8 cellular contexts compared by ENCODE assay signal in the genomic region with DNA sequence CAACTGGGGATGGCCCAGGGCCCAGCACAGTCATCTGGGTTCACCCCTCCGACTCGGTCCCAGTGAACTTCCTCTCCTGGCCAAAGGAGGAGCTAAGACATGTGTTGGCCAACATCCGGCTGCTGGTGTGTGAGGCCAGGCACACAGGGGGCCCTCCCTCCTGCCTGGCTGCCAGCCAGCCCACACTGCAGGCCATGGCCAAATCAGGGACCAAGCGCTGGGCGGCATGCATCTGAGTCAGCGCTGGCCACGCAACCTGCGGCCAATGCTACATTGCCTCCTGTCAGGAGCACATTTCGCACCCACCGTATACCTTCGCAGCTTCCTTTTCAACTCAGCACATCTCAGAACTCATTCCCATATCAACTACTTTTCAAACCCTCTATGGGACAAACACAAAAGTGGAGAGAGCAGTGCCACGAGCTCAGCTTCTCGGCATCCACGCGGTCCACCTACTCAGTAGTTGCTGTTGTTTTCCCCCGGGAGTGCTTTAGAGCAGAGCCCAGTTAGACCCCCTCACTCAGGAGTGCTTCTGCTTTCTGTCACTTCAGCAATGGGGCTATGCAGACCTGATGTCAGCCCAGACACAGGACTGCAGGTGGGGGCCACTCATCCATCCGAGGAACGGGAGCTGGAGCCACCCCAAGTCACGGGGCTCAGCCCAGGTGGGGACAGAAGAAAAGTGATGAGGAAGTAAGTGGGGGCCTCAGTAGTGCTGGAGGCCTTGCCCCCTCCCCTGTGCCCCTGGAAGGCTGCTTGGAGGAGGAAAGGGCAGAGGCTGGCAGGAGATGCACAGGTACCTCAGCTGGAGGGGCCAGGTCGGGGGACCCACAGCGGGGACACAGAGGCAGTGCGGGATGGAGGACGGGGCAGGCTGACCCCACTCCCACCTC. TPM values are rescaled to one million over a fixed set of nuclear protein-coding genes. Genes with fewer than 3 reads are reported as not detected.
DNase-seq lines count a peak whose midpoint lies in the region; ATAC-seq and TF ChIP-seq lines count a peak whose summit lies in the region.

No MANE protein-coding gene starts in this region.

- ATAC-seq in GM21529 (IDR thresholded peaks at IDR 0.05; ENCODE audit: unreplicated experiment), result peak; percentile 95

- no peak overlapping the region for H3K4me3 ChIP-seq in epithelial cell of proximal tubule (ENCODE audit: low read depth, low read length)
- H3K4me3 ChIP-seq in muscle layer of colon (ENCODE audit: low read depth in 1 of 2, low read length in 2 of 2), result peak overlapping the region in 1 of 2 donors; percentile 1

- peaks cover 40% of the 10 kb centered on the region for H3K36me3 ChIP-seq in muscle layer of colon (ENCODE audit: insufficient read depth, low read length)

- DNase-seq in GM04504 (ENCODE audit: low read depth) (peak; percentile 90), HUDEP-2 (lab: John Stamatoyannopoulos, UW; ENCODE audit: unreplicated experiment in 76 of 76) (peak in 72 of 76 experiments; percentile 12 to 92 (median 69)), UCSD-AML1 (lab: John Stamatoyannopoulos, UW; ENCODE audit: unreplicated experiment) (peak; percentile 87), epithelial cell of proximal tubule (ENCODE audit: low read depth) (peak; percentile 59), ureter (ENCODE audit: low spot score) (peak; percentile 95), ecto neural progenitor cell (ENCODE audit: low spot score) (no peak)

- peaks cover 26% of the 10 kb centered on the region for H3K4me1 ChIP-seq in muscle layer of colon (ENCODE audit: insufficient read depth, low read length)

- H3K9me3 ChIP-seq in muscle layer of colon (ENCODE audit: low read length), result no peaks in the 10 kb centered on the region

- H3K27ac ChIP-seq in muscle layer of colon (ENCODE audit: low read depth, low read length), result peak overlapping the region; percentile 76

- peak overlapping the region; percentile 7 for H3K9ac ChIP-seq in muscle layer of colon (ENCODE audit: low read length)

- peak; percentile 43 for TF ChIP-seq CTCF in epithelial cell of proximal tubule (conservative IDR thresholded peaks at IDR 0.05; ENCODE audit: low read depth, low read length)

- no peaks in the 10 kb centered on the region for H3K27me3 ChIP-seq in muscle layer of colon (ENCODE audit: control insufficient read depth in 1 of 2, insufficient read depth in 2 of 2, low read length in 2 of 2)

RNA-seq across cellular contexts. Expression of a gene that starts 13.9 kb away (rescaled TPM):
- 58.9 and 59.0 TPM in 2 replicates for total RNA-seq in epithelial cell of proximal tubule
- total RNA-seq in ureter, result 32.1 TPM

RNA-seq across cellular contexts. Expression of a gene that starts 24.2 kb away (rescaled TPM):
- 64.6 and 85.2 TPM in 2 replicates for total RNA-seq in epithelial cell of proximal tubule
- 31.3 TPM for total RNA-seq in ureter
